ENCODE assay signal across 7 cellular contexts in genomic region chr3:13332158-13332557, GRCh38.
DNase-seq lines count a peak whose midpoint lies in the region; ATAC-seq lines count a peak whose summit lies in the region.

No MANE protein-coding gene starts in this region.

- DNase-seq in NCI-H2081 treated with DMSO at 0.1 percent for 48 hours (lab: John Stamatoyannopoulos, UW) = peak; percentile 75
- DNase-seq in naive thymus-derived CD8-positive, alpha-beta T cell = no peak
- no peak for DNase-seq in NCI-H82 treated with DMSO at 0.1 percent for 48 hours (lab: John Stamatoyannopoulos, UW; ENCODE audit: unreplicated experiment)
- no peak for DNase-seq in AML-193 (lab: John Stamatoyannopoulos, UW)
- DNase-seq in amygdala (lab: John Stamatoyannopoulos, UW) = no peak

- POLR2A ChIA-PET in naive thymus-derived CD8-positive, alpha-beta T cell (lab: Charles Lee) = interaction anchor here (0.6 to 1.8 kb wide), 3 partner anchors 25 to 1787 kb away, joined by 3 to 4 read pairs (median 4); no protein-coding TSS in a partner anchor

- peak overlapping the region in 1 of 10 donors; percentile 19 for H3K4me3 Mint-ChIP-seq in naive thymus-derived CD8-positive, alpha-beta T cell

- H3K27ac Mint-ChIP-seq in naive thymus-derived CD8-positive, alpha-beta T cell = peak overlapping the region in 9 of 10 donors; percentile 13 to 81 (median 66)

- ATAC-seq in GM19025 (IDR thresholded peaks at IDR 0.05; ENCODE audit: low read depth, unreplicated experiment) (peak; percentile 94), HG02678 (IDR thresholded peaks at IDR 0.05; ENCODE audit: unreplicated experiment) (peak; percentile 96)
- peak in 1 of 2 donors; percentile 47 for ATAC-seq in naive thymus-derived CD8-positive, alpha-beta T cell

- H3K4me1 Mint-ChIP-seq in naive thymus-derived CD8-positive, alpha-beta T cell = peaks cover 0 to 21% (median 3%) of the 10 kb centered on the region in 4 donors

- peaks cover 0 to 91% (median 7%) of the 10 kb centered on the region in 3 donors for H3K36me3 Mint-ChIP-seq in naive thymus-derived CD8-positive, alpha-beta T cell

- no peaks in the 10 kb centered on the region for H3K27me3 Mint-ChIP-seq in naive thymus-derived CD8-positive, alpha-beta T cell

- H3K9me3 Mint-ChIP-seq in naive thymus-derived CD8-positive, alpha-beta T cell = no peaks in the 10 kb centered on the region
